Comparison of ENCODE assay signal across 16 cellular contexts in the genomic region with DNA sequence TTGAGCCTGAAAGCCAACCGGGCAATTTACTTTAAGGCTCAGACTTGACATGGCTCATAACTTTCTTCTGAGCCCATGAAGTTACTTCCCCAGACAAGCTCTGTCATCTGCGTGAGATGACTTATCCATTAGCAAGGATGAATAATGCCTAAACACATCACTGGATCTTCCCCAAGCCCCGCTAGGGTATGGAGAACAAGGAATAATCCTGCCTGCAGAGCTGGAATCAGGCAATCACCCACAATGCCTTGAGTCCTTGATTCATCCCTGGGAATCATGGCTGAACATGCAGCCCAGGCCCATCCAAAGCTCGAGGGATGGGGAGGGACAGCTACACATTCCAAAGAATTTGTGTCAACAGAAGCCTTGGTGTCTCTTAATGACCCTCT.
DNase-seq lines count a peak whose midpoint lies in the region; ATAC-seq and TF ChIP-seq lines count a peak whose summit lies in the region.
"Had no signal": no experiment of that assay in that cellular context is flagged by ENCODE, and none has a peak within 500 bp of the region (broad histone marks: within the 10 kb centered on the region; RNA-seq: fewer than 3 reads in every experiment).

No MANE protein-coding gene starts in this region.

- H3K36me3 Mint-ChIP-seq in MCF 10A (ENCODE audit: insufficient read depth, unreplicated experiment) (peaks cover 11% of the 10 kb centered on the region), natural killer cell (no peaks in the 10 kb centered on the region)

- no peak for TF ChIP-seq CTCF in MCF 10A (IDR thresholded peaks at IDR 0.05; ENCODE audit: unreplicated experiment)
- no peak for TF ChIP-seq CTCF in breast epithelium (IDR thresholded peaks at IDR 0.05)
- TF ChIP-seq CTCF in SK-N-SH (IDR thresholded peaks at IDR 0.05): no peak
- TF ChIP-seq CTCF in foreskin keratinocyte (conservative IDR thresholded peaks at IDR 0.05): peak; percentile 31
- no peak for TF ChIP-seq CTCF in suprapubic skin (IDR thresholded peaks at IDR 0.05)
- no peak for TF ChIP-seq CTCF in natural killer cell (IDR thresholded peaks at IDR 0.05)

- no TSS peak for BruUV-seq in MCF 10A (replicated peaks; lab: Mats Ljungman, UMichigan)

- TF ChIP-seq EP300 in SK-N-SH (IDR thresholded peaks at IDR 0.05; ENCODE audit: borderline replicate concordance in 1 of 2, low read depth in 1 of 2, low read length in 1 of 2): no peak
- TF ChIP-seq EP300 in suprapubic skin (IDR thresholded peaks at IDR 0.05): no peak

- ATAC-seq in foreskin keratinocyte (peak; percentile 74), natural killer cell (no peak)

- no peaks in the 10 kb centered on the region for H3K79me2 ChIP-seq in SK-N-SH (ENCODE audit: insufficient read depth)

- H3K4me3 ChIP-seq in breast epithelium: no peak overlapping the region
- H3K4me3 ChIP-seq in SK-N-SH (ENCODE audit: low read depth in 2 of 2, low read length in 1 of 2): no peak overlapping the region
- H3K4me3 ChIP-seq in suprapubic skin: no peak overlapping the region

- TF ChIP-seq RAD21 in SK-N-SH (IDR thresholded peaks at IDR 0.05; ENCODE audit: low read length): no peak

- H3K36me3 ChIP-seq in breast epithelium (no peaks in the 10 kb centered on the region), SK-N-SH (replicated peaks in 1 of 2; ENCODE audit: control insufficient read depth in 1 of 2, insufficient read depth in 2 of 2, low read length in 1 of 2) (no peaks in the 10 kb centered on the region), suprapubic skin (no peaks in the 10 kb centered on the region)

- H3K4me1 Mint-ChIP-seq in MCF 10A (ENCODE audit: insufficient read depth, unreplicated experiment): peaks cover 35% of the 10 kb centered on the region
- no peaks in the 10 kb centered on the region for H3K4me1 Mint-ChIP-seq in natural killer cell

- H3K27me3 Mint-ChIP-seq in MCF 10A (ENCODE audit: insufficient read depth, unreplicated experiment) (no peaks in the 10 kb centered on the region), natural killer cell (ENCODE audit: low read depth in 2 of 2) (peaks cover 14 to 23% of the 10 kb centered on the region in 2 donors)

- no peaks in the 10 kb centered on the region for H3K9me3 Mint-ChIP-seq in MCF 10A (ENCODE audit: unreplicated experiment)
- H3K9me3 Mint-ChIP-seq in natural killer cell: no peaks in the 10 kb centered on the region

- H3K9ac ChIP-seq in SK-N-SH: no peak overlapping the region

- H3K4me3 Mint-ChIP-seq in MCF 10A (ENCODE audit: unreplicated experiment) (no peak overlapping the region), natural killer cell (no peak overlapping the region)

- 43% methylated on average over 4 of the region's 4 CpGs for WGBS in SK-N-SH (ENCODE audit: low lambda C conversion rate)
- WGBS in suprapubic skin: 35% methylated on average over 4 of the region's 4 CpGs

- CTCF ChIA-PET in MCF 10A (lab: Yijun Ruan, JAX) (interaction anchor here (0.5 to 0.8 kb wide), 3 partner anchors 30 to 92 kb away, joined by 3 read pairs; no protein-coding TSS in a partner anchor), SK-N-SH (lab: Yijun Ruan, JAX) (no interaction called here)

- peak overlapping the region; percentile 56; the same call in 1 of the 2 replicates for H2AFZ ChIP-seq in SK-N-SH (ENCODE audit: low read depth)

- no peaks in the 10 kb centered on the region for H4K20me1 ChIP-seq in SK-N-SH (ENCODE audit: insufficient read depth)

- peak; percentile 33 for DNase-seq in MCF 10A (ENCODE audit: unreplicated experiment)
- no peak for DNase-seq in breast epithelium (ENCODE audit: low spot score in 2 of 2)
- no peak for DNase-seq in SK-N-SH
- DNase-seq in foreskin keratinocyte: peak; percentile 99 to 100
- DNase-seq in suprapubic skin (ENCODE audit: low spot score in 2 of 2): no peak
- no peak for DNase-seq in AML-193 (lab: John Stamatoyannopoulos, UW)
- DNase-seq in stimulated activated CD4-positive, alpha-beta T cell treated with anti-CD3 and anti-CD28 coated beads, Interleukin-15, amount 100 ng/mL, for 24 hours: no peak
- DNase-seq in natural killer cell: no peak
- DNase-seq: activated CD4-positive, alpha-beta T cell treated with anti-CD3 and anti-CD28 coated beads, Interleukin-2, amount 50 U/mL, for 4 hours; amniotic stem cell; Calu3; dermis blood vessel endothelial cell; MM.1S; NCI-H2081; Right ventricle myocardium superior had no signal

- intact Hi-C loops in MCF 10A (cut with micrococcal nuclease) (no loop called here), breast epithelium (cut with DNase I; ENCODE audit: low total_unique reads) (no loop called here), natural killer cell (cut with micrococcal nuclease) (no loop called here)

- TF ChIP-seq POLR2A in breast epithelium (IDR thresholded peaks at IDR 0.05) (no peak), suprapubic skin (IDR thresholded peaks at IDR 0.05) (no peak)

- H3K27ac Mint-ChIP-seq in MCF 10A (ENCODE audit: low read depth, unreplicated experiment) (peak overlapping the region; percentile 99), natural killer cell (no peak overlapping the region)

- H3K4me2 ChIP-seq in SK-N-SH: no peak overlapping the region

- H3K27me3 ChIP-seq in breast epithelium: no peaks in the 10 kb centered on the region
- H3K27me3 ChIP-seq in SK-N-SH (ENCODE audit: insufficient read depth): peaks cover 5% of the 10 kb centered on the region; the same call in 1 of the 2 replicates
- H3K27me3 ChIP-seq in foreskin keratinocyte: no peaks in the 10 kb centered on the region
- no peaks in the 10 kb centered on the region for H3K27me3 ChIP-seq in suprapubic skin

- POLR2A ChIA-PET in MCF 10A (lab: Yijun Ruan, JAX): interaction anchor here (0.9 to 1.7 kb wide), 5 partner anchors 18 to 246 kb away, joined by 3 to 7 read pairs (median 4); a partner anchor contains a TSS
- POLR2A ChIA-PET in SK-N-SH (lab: Yijun Ruan, JAX): no interaction called here

- no peaks in the 10 kb centered on the region for H3K9me2 ChIP-seq in SK-N-SH

- peaks cover 0 to 3% of the 10 kb centered on the region in 2 donors for H3K4me1 ChIP-seq in breast epithelium
- peaks cover 0 to 2% of the 10 kb centered on the region in 2 experiments; a peak in 1 of 4 replicates for H3K4me1 ChIP-seq in SK-N-SH (ENCODE audit: control insufficient read depth in 1 of 2, insufficient read depth in 2 of 2, low read depth in 1 of 2, low read length in 1 of 2)
- H3K4me1 ChIP-seq in foreskin keratinocyte: peaks cover 52% of the 10 kb centered on the region
- peaks cover 46% of the 10 kb centered on the region for H3K4me1 ChIP-seq in suprapubic skin

- no peak overlapping the region for H3K27ac ChIP-seq in breast epithelium
- H3K27ac ChIP-seq in SK-N-SH (ENCODE audit: low read depth in 2 of 2, low read length in 1 of 2): peak overlapping the region in 1 of 2 experiments; percentile 27; a peak in 2 of 4 replicates
- peak overlapping the region; percentile 99 for H3K27ac ChIP-seq in foreskin keratinocyte
- peak overlapping the region; percentile 67 for H3K27ac ChIP-seq in suprapubic skin
- H3K27ac ChIP-seq: 22Rv1 had no signal

- H3K9me3 ChIP-seq in breast epithelium (no peaks in the 10 kb centered on the region), SK-N-SH (no peaks in the 10 kb centered on the region), suprapubic skin (no peaks in the 10 kb centered on the region)

- H3F3A ChIP-seq in SK-N-SH (replicated peaks; ENCODE audit: insufficient read depth): peaks cover 12% of the 10 kb centered on the region

TF ChIP-seq in SK-N-SH, 30 proteins besides CTCF, POLR2A, EP300 and RAD21:
- TF ChIP-seq, protein P1, sequence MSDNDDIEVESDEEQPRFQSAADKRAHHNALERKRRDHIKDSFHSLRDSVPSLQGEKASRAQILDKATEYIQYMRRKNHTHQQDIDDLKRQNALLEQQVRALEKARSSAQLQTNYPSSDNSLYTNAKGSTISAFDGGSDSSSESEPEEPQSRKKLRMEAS (IDR thresholded peaks at IDR 0.05; ENCODE audit: low read depth): peak; percentile 51; the same call in 1 of the 2 replicates
- TF ChIP-seq SMC3 (IDR thresholded peaks at IDR 0.05; ENCODE audit: low read depth, low read length) (no peak), FOXJ3 (CRISPR knock-in tag; IDR thresholded peaks at IDR 0.05) (no peak), GABPA (IDR thresholded peaks at IDR 0.05; ENCODE audit: low read depth) (no peak), TEAD4 (IDR thresholded peaks at IDR 0.05; ENCODE audit: borderline replicate concordance, insufficient read depth) (no peak), FOXM1 (IDR thresholded peaks at IDR 0.05; ENCODE audit: low read depth) (no peak), FOSL2 (IDR thresholded peaks at IDR 0.05; ENCODE audit: borderline replicate concordance, low read depth) (peak; percentile 6; the same call in 1 of the 2 replicates)
TF ChIP-seq in SK-N-SH: peak in this region for 2.

Comparison
In these comparisons a context has a peak if more than half of its experiments do, and no peak if none do; other contexts are left out.
1. DNase-seq: peak in MCF 10A (single experiment) and foreskin keratinocyte (2 of 2); none in breast epithelium (0 of 2), SK-N-SH (single experiment), suprapubic skin (0 of 2), AML-193 (0 of 2), stimulated activated CD4-positive, alpha-beta T cell treated with anti-CD3 and anti-CD28 coated beads, Interleukin-15, amount 100 ng/mL, for 24 hours (single experiment) and natural killer cell (single experiment).
2. H3K27ac ChIP-seq: peak in foreskin keratinocyte (single experiment) and suprapubic skin (single experiment); none in breast epithelium (0 of 2).